ENCODE assay signal across 8 cellular contexts in genomic region chr19:11035441-11036377, GRCh38. TPM values are rescaled to one million over a fixed set of nuclear protein-coding genes. Genes with fewer than 3 reads are reported as not detected.
DNase-seq lines count a peak whose midpoint lies in the region; ATAC-seq and TF ChIP-seq lines count a peak whose summit lies in the region.

No MANE protein-coding gene starts in this region.

- no peaks in the 10 kb centered on the region; the same call in 1 of the 2 replicates for H3K9me3 ChIP-seq in AG04450 (ENCODE audit: control insufficient read depth, insufficient read depth, low read length)
- H3K9me3 ChIP-seq in lower lobe of right lung = no peaks in the 10 kb centered on the region

- POLR2A ChIA-PET in AG04450 (lab: Yijun Ruan, JAX) = interaction anchor here (0.5 kb wide), 1 partner anchor 104 kb away, joined by 3 read pairs; no protein-coding TSS in a partner anchor
- POLR2A ChIA-PET in activated CD4-positive, alpha-beta T cell treated with anti-CD3 and anti-CD28 coated beads, Interleukin-2, amount 10 ng/mL, durations not matched to agents 7 days and 5 days (lab: Charles Lee) = interaction anchor here (0.6 to 1.0 kb wide), 2 partner anchors 28 to 53 kb away, joined by 3 to 5 read pairs; partner anchors contain the start of gene LDLR

- H3K27ac ChIP-seq in AG04450 (ENCODE audit: low read depth, low read length) (no peak overlapping the region), lower lobe of right lung (no peak overlapping the region)

- DNase-seq in AG04450 (ENCODE audit: low read depth, low spot score) (peak; percentile 27), NCI-H526 treated with DMSO at 0.1 percent for 48 hours (lab: John Stamatoyannopoulos, UW) (peak; percentile 29), dedifferentiated amniotic fluid mesenchymal stem cell (ENCODE audit: extremely low spot score) (peak; percentile 71), lower lobe of right lung (peak; percentile 94)
- DNase-seq in activated CD4-positive, alpha-beta T cell treated with anti-CD3 and anti-CD28 coated beads, Interleukin-2, amount 10 ng/mL, durations not matched to agents 7 days and 5 days = peak; percentile 93
- DNase-seq in stimulated activated CD4-positive, alpha-beta T cell treated with anti-CD3 and anti-CD28 coated beads, TNF-alpha, amount 100 ng/mL, for 48 hours (ENCODE audit: low read depth in 3 of 3) = peak; percentile 72 to 88 (median 73)

- TF ChIP-seq CTCF in AG04450 (IDR thresholded peaks at IDR 0.05; ENCODE audit: low read depth, low read length) = peak; percentile 85
- TF ChIP-seq CTCF in lower lobe of right lung (IDR thresholded peaks at IDR 0.05) = peak; percentile 90

- peak overlapping the region; percentile 60 for H3K27ac Mint-ChIP-seq in activated CD4-positive, alpha-beta T cell treated with anti-CD3 and anti-CD28 coated beads, Interleukin-2, amount 10 ng/mL, durations not matched to agents 7 days and 5 days

- peaks cover 43% of the 10 kb centered on the region for H3K36me3 Mint-ChIP-seq in activated CD4-positive, alpha-beta T cell treated with anti-CD3 and anti-CD28 coated beads, Interleukin-2, amount 10 ng/mL, durations not matched to agents 7 days and 5 days (ENCODE audit: low read depth)

- H3K9me3 Mint-ChIP-seq in activated CD4-positive, alpha-beta T cell treated with anti-CD3 and anti-CD28 coated beads, Interleukin-2, amount 10 ng/mL, durations not matched to agents 7 days and 5 days = no peaks in the 10 kb centered on the region

- H3K4me3 Mint-ChIP-seq in activated CD4-positive, alpha-beta T cell treated with anti-CD3 and anti-CD28 coated beads, Interleukin-2, amount 10 ng/mL, durations not matched to agents 7 days and 5 days = no peak overlapping the region

- CTCF ChIA-PET in AG04450 (lab: Charles Lee) = interaction anchor here (0.6 to 2.5 kb wide), 29 partner anchors 9 to 410 kb away, joined by 3 to 13 read pairs (median 5); no protein-coding TSS in a partner anchor
- CTCF ChIA-PET in activated CD4-positive, alpha-beta T cell treated with anti-CD3 and anti-CD28 coated beads, Interleukin-2, amount 10 ng/mL, durations not matched to agents 7 days and 5 days (lab: Charles Lee) = interaction anchor here (0.7 to 2.4 kb wide), 21 partner anchors 9 to 447 kb away, joined by 3 to 10 read pairs (median 4); partner anchors contain the start of gene SPC24

- H3K27me3 ChIP-seq in AG04450 (ENCODE audit: control insufficient read depth, insufficient read depth, low read length) (no peaks in the 10 kb centered on the region), lower lobe of right lung (ENCODE audit: low read depth) (no peaks in the 10 kb centered on the region)

- H3K4me3 ChIP-seq in AG04450 (ENCODE audit: low read depth, low read length) (no peak overlapping the region), lower lobe of right lung (no peak overlapping the region)

- ATAC-seq in GM18861 (IDR thresholded peaks at IDR 0.05; ENCODE audit: unreplicated experiment) (peak; percentile 74), HG03280 (IDR thresholded peaks at IDR 0.05; ENCODE audit: unreplicated experiment) (peak; percentile 65), lower lobe of right lung (peak; percentile 95 to 96)

- H3K4me1 Mint-ChIP-seq in activated CD4-positive, alpha-beta T cell treated with anti-CD3 and anti-CD28 coated beads, Interleukin-2, amount 10 ng/mL, durations not matched to agents 7 days and 5 days = peaks cover 17% of the 10 kb centered on the region

- H3K27me3 Mint-ChIP-seq in activated CD4-positive, alpha-beta T cell treated with anti-CD3 and anti-CD28 coated beads, Interleukin-2, amount 10 ng/mL, durations not matched to agents 7 days and 5 days = no peaks in the 10 kb centered on the region

- H3K36me3 ChIP-seq in lower lobe of right lung = peaks cover 94% of the 10 kb centered on the region

- peaks cover 6% of the 10 kb centered on the region for H3K4me1 ChIP-seq in lower lobe of right lung

- intact Hi-C loops in lower lobe of right lung (cut with DNase I) = no loop called here

RNA-seq across cellular contexts. Expression of gene LDLR, which starts 53.6 kb away (rescaled TPM):
- polyA plus RNA-seq in AG04450 (2011; rRNA removed) = 49.6 and 59.7 TPM in 2 replicates
- 56.5 and 80.4 TPM in 2 replicates for polyA minus RNA-seq in AG04450 (2011; rRNA and poly(A)+ RNA removed)
- total RNA-seq in activated CD4-positive, alpha-beta T cell treated with anti-CD3 and anti-CD28 coated beads, Interleukin-2, amount 10 ng/mL, durations not matched to agents 7 days and 5 days = 10 to 100 TPM; 93.0 to 97.1 TPM
- 147 TPM for total RNA-seq in lower lobe of right lung

Comparison
In these comparisons a context has a peak if more than half of its experiments do, and no peak if none do; other contexts are left out.
1. DNase-seq: peak in every context shown above with its lines; median percentile 94 in lower lobe of right lung; 93 in activated CD4-positive, alpha-beta T cell treated with anti-CD3 and anti-CD28 coated beads, Interleukin-2, amount 10 ng/mL, durations not matched to agents 7 days and 5 days; 73 in stimulated activated CD4-positive, alpha-beta T cell treated with anti-CD3 and anti-CD28 coated beads, TNF-alpha, amount 100 ng/mL, for 48 hours; 71 in dedifferentiated amniotic fluid mesenchymal stem cell; 29 in NCI-H526 treated with DMSO at 0.1 percent for 48 hours; 27 in AG04450.